In genomic region chr7:88027724-88028123, GRCh38 we compare ENCODE assay signal across 35 cellular contexts.
"Had no signal": no experiment of that assay in that cellular context is flagged by ENCODE, and none has a peak within 500 bp of the region (broad histone marks: within the 10 kb centered on the region; RNA-seq: fewer than 3 reads in every experiment).

No MANE protein-coding gene starts in this region.

- H3K36me3 ChIP-seq: MG63, SJCRH30 had no signal

- FAIRE-seq: RCC 7860 had no signal

- H3K9me3 ChIP-seq: MG63, SJCRH30 had no signal

- DNase-seq: Karpas-422, KBM-7, MG63, NCI-H1048, NCI-H1092 treated with DMSO at 0.1 percent for 48 hours, NCI-H1105 treated with DMSO at 0.1 percent for 48 hours, NCI-H1417, NCI-H1436, NCI-H146, NCI-H1694, NCI-H187, NCI-H1930, NCI-H2029 treated with DMSO at 0.1 percent for 48 hours, NCI-H2081 treated with DMSO at 0.1 percent for 48 hours, NCI-H2107, NCI-H2171, NCI-H226, NCI-H446 treated with DMSO at 0.1 percent for 48 hours, NCI-H510A, NCI-H524, NCI-H526, NCI-H69, NCI-H748 treated with DMSO at 0.1 percent for 48 hours, NCI-H82, PC-9, SHP77, SIG-M5, SJCRH30 had no signal

- H3K27me3 ChIP-seq: MG63, SJCRH30 had no signal

- H3K4me3 ChIP-seq: MG63, PC-9, SJCRH30, SK-N-MC had no signal

- H3K9ac ChIP-seq: KMS-11 had no signal

- ATAC-seq: Panc1, Right ventricle myocardium inferior, SK-N-SH treated with all-trans-retinoic acid at 6 μM for 48 hours had no signal

- H3K27ac ChIP-seq: KMS-11, PC-9, RWPE1, SJCRH30, SK-N-MC had no signal

- H3K4me1 ChIP-seq: SJCRH30 had no signal
